Comparison of ENCODE assay signal across 8 cellular contexts in the genomic region with DNA sequence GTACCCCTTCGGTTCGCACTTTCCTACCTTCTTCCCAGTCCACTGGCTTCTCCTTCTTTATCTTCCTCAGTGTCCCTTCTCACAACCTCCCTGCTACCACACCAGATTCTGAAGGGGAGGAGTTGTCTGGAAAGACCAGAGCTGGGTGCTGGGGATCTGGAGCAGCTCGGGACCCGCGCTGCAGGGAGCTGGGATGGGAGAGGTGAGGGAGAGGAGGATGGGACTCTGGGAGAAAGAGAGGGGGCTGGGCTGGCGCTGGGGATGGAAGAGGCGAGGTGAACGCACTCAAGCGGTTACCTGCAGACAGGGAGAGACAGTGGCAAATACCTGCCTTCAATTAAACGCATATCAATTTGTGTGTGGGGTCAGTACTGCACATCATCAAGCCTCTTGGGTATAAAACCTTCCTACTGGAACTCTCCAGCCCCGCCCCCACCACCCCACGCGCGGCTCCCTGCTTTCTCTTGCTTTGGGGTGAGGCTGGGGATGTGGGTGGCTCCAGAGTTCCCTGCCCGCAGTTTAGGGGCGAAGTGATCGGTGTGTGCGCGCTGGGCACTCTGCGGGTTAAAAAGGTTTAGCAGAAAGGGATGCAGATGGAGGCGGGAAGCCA. TPM values are rescaled to one million over a fixed set of nuclear protein-coding genes. Genes with fewer than 3 reads are reported as not detected.
DNase-seq lines count a peak whose midpoint lies in the region; ATAC-seq, FAIRE-seq and TF ChIP-seq lines count a peak whose summit lies in the region.

No MANE protein-coding gene starts in this region.

- H3K4me3 ChIP-seq in GM12864 (ENCODE audit: low read depth, low read length), result peak overlapping the region; percentile 86
- peak overlapping the region; percentile 68 to 93 for H3K4me3 ChIP-seq in esophagus (ENCODE audit: low read depth in 1 of 2, low read length in 2 of 2)
- peak overlapping the region; percentile 47 to 73 (median 58) for H3K4me3 ChIP-seq in pancreas
- no peak overlapping the region for H3K4me3 ChIP-seq in HAP-1

- peaks cover 2 to 8% of the 10 kb centered on the region in 2 donors for H3K4me1 ChIP-seq in esophagus (ENCODE audit: control insufficient read depth in 2 of 2, insufficient read depth in 2 of 2, low read length in 1 of 2)
- H3K4me1 ChIP-seq in pancreas, result no peaks in the 10 kb centered on the region
- H3K4me1 ChIP-seq in HAP-1, result peaks cover 20% of the 10 kb centered on the region

- H3K9me3 ChIP-seq in esophagus (ENCODE audit: control insufficient read depth in 2 of 2, insufficient read depth in 1 of 2, low read depth in 1 of 2, low read length in 1 of 2) (no peaks in the 10 kb centered on the region), pancreas (no peaks in the 10 kb centered on the region), HAP-1 (no peaks in the 10 kb centered on the region)

- in situ Hi-C loops in HAP-1 (cut with MboI; ENCODE audit: low sequenced_read_pairs), result no loop called here

- TF ChIP-seq CTCF in GM12864 (IDR thresholded peaks at IDR 0.05; ENCODE audit: low read depth, low read length, missing control alignments), result no peak
- TF ChIP-seq CTCF in pancreas (IDR thresholded peaks at IDR 0.05), result no peak

- WGBS in esophagus, 2 donors, result 29 to 33% methylated on average over 21 of the region's 21 CpGs
- WGBS in pancreas, 2 donors, result 29% methylated on average over 21 of the region's 21 CpGs

- intact Hi-C loops in pancreas (cut with DNase I), result no loop called here

- DNase-seq in GM12864 (ENCODE audit: low read depth), result no peak
- peak; percentile 52 for DNase-seq in SK-N-DZ (ENCODE audit: low spot score)
- DNase-seq in pancreas, result peak in 3 of 6 donors; percentile 20 to 48 (median 46)
- no peak for DNase-seq in activated CD4-positive, CD25-positive, alpha-beta regulatory T cell (lab: John Stamatoyannopoulos, UW)
- no peak for DNase-seq in HAP-1 (ENCODE audit: low spot score in 2 of 2)
- no peak for DNase-seq in mesenteric fat pad (ENCODE audit: low spot score)

- no peaks in the 10 kb centered on the region for H3K36me3 ChIP-seq in esophagus (ENCODE audit: control insufficient read depth in 2 of 2, insufficient read depth in 2 of 2, low read length in 1 of 2)
- H3K36me3 ChIP-seq in pancreas, result no peaks in the 10 kb centered on the region
- H3K36me3 ChIP-seq in HAP-1 (replicated peaks), result no peaks in the 10 kb centered on the region

- FAIRE-seq in pancreas (lab: Jason Lieb, UNC), result no peak

- no peak overlapping the region for H3K27ac ChIP-seq in esophagus (ENCODE audit: low read depth in 2 of 2, low read length in 1 of 2)
- H3K27ac ChIP-seq in pancreas, result peak overlapping the region in 1 of 4 donors; percentile 46

- no peak for ATAC-seq in pancreas
- no peak for ATAC-seq in HG02970 (IDR thresholded peaks at IDR 0.05; ENCODE audit: low FRiP score, unreplicated experiment)

- H3K27me3 ChIP-seq in esophagus (ENCODE audit: control insufficient read depth in 1 of 2, insufficient read depth in 2 of 2, low read length in 2 of 2) (no peaks in the 10 kb centered on the region), pancreas (no peaks in the 10 kb centered on the region), HAP-1 (ENCODE audit: low read depth) (no peaks in the 10 kb centered on the region)

RNA-seq across cellular contexts. Expression of gene PAM, which starts 1.1 kb away (rescaled TPM):
- polyA plus RNA-seq in SK-N-DZ (2014; cell fraction: cytosol; rRNA removed), result 71.1 and 85.9 TPM in 2 replicates
- polyA plus RNA-seq in SK-N-DZ (2014; cell fraction: nucleus; rRNA removed), result 58.8 and 63.7 TPM in 2 replicates
- 10 to 100 TPM; 23.8 to 30.9 TPM for polyA plus RNA-seq in esophagus
- 100 to 1,000 TPM in 2 of 6 donors, 10 to 100 TPM in 4; 47.0 to 193 (median 75.3) TPM for total RNA-seq in pancreas
- 100 to 1,000 TPM in 1 of 2 donors, 10 to 100 TPM in 1; 93.3 to 242 TPM for polyA plus RNA-seq in pancreas
- total RNA-seq in mesenteric fat pad, result 216 TPM
